10 cellular contexts compared by ENCODE assay signal in genomic region chr15:58839485-58839884, GRCh38.
DNase-seq lines count a peak whose midpoint lies in the region; ATAC-seq, FAIRE-seq and TF ChIP-seq lines count a peak whose summit lies in the region.
"Had no signal": no experiment of that assay in that cellular context is flagged by ENCODE, and none has a peak within 500 bp of the region (broad histone marks: within the 10 kb centered on the region; RNA-seq: fewer than 3 reads in every experiment).

No MANE protein-coding gene starts in this region.

- no peak overlapping the region for H3K4me3 ChIP-seq in testis

- no peaks in the 10 kb centered on the region for H3K4me1 Mint-ChIP-seq in activated naive CD4-positive, alpha-beta T cell treated with anti-CD3 and anti-CD28 coated beads, Interleukin-2, amount 10 ng/mL, durations not matched to agents 7 days and 5 days
- H3K4me1 Mint-ChIP-seq: activated naive CD4-positive, alpha-beta T cell treated with anti-CD3 and anti-CD28 coated beads, Interleukin-2, amount 50 U/mL, for 24 hours had no signal

- intact Hi-C loops in testis (cut with DNase I; ENCODE audit: low total_unique reads), result no loop called here

- peak; percentile 82 for ATAC-seq in SK-N-SH treated with all-trans-retinoic acid at 6 μM for 48 hours

- H3K36me3 ChIP-seq in testis (ENCODE audit: low read depth, missing control alignments), result no peaks in the 10 kb centered on the region

- 85 to 100% methylated on average over 1 of the region's 1 CpG for WGBS in testis, 2 donors

- H3K4me3 Mint-ChIP-seq in activated naive CD4-positive, alpha-beta T cell treated with anti-CD3 and anti-CD28 coated beads, Interleukin-2, amount 10 ng/mL, durations not matched to agents 7 days and 5 days, result no peak overlapping the region
- H3K4me3 Mint-ChIP-seq: activated naive CD4-positive, alpha-beta T cell treated with anti-CD3 and anti-CD28 coated beads, Interleukin-2, amount 50 U/mL, for 24 hours had no signal

- H3K27ac Mint-ChIP-seq in activated naive CD4-positive, alpha-beta T cell treated with anti-CD3 and anti-CD28 coated beads, Interleukin-2, amount 10 ng/mL, durations not matched to agents 7 days and 5 days, result no peak overlapping the region
- H3K27ac Mint-ChIP-seq: activated naive CD4-positive, alpha-beta T cell treated with anti-CD3 and anti-CD28 coated beads, Interleukin-2, amount 50 U/mL, for 24 hours had no signal

- DNase-seq in D721Med (ENCODE audit: insufficient read length, low spot score), result no peak
- DNase-seq in HCEC 1CT, result peak; percentile 38
- DNase-seq in iPS-NIHi7 (ENCODE audit: extremely low spot score), result peak; percentile 26
- no peak for DNase-seq in testis
- DNase-seq in activated naive CD4-positive, alpha-beta T cell treated with anti-CD3 and anti-CD28 coated beads, Interleukin-2, amount 10 ng/mL, durations not matched to agents 7 days and 5 days, result no peak
- no peak for DNase-seq in activated gamma-delta T cell (lab: John Stamatoyannopoulos, UW)
- DNase-seq in NCI-H510A (lab: John Stamatoyannopoulos, UW), result no peak
- DNase-seq: hypothalamus had no signal

- H3K36me3 Mint-ChIP-seq in activated naive CD4-positive, alpha-beta T cell treated with anti-CD3 and anti-CD28 coated beads, Interleukin-2, amount 10 ng/mL, durations not matched to agents 7 days and 5 days, result no peaks in the 10 kb centered on the region

- no peak overlapping the region for H3K27ac ChIP-seq in testis

- no peak for FAIRE-seq in D721Med (lab: Jason Lieb, UNC)

- CTCF ChIA-PET in activated naive CD4-positive, alpha-beta T cell treated with anti-CD3 and anti-CD28 coated beads, Interleukin-2, amount 10 ng/mL, durations not matched to agents 7 days and 5 days (lab: Charles Lee), result interaction anchor here (0.6 to 1.1 kb wide), 4 partner anchors 38 to 689 kb away, joined by 3 read pairs; no protein-coding TSS in a partner anchor

- H3K9me3 ChIP-seq in testis, result no peaks in the 10 kb centered on the region

- H3K4me1 ChIP-seq in testis, result no peaks in the 10 kb centered on the region

- no peaks in the 10 kb centered on the region for H3K9me3 Mint-ChIP-seq in activated naive CD4-positive, alpha-beta T cell treated with anti-CD3 and anti-CD28 coated beads, Interleukin-2, amount 10 ng/mL, durations not matched to agents 7 days and 5 days
- H3K9me3 Mint-ChIP-seq: activated naive CD4-positive, alpha-beta T cell treated with anti-CD3 and anti-CD28 coated beads, Interleukin-2, amount 50 U/mL, for 24 hours had no signal

- no peak for TF ChIP-seq POLR2A in testis (IDR thresholded peaks at IDR 0.05)

- H3K27me3 Mint-ChIP-seq in activated naive CD4-positive, alpha-beta T cell treated with anti-CD3 and anti-CD28 coated beads, Interleukin-2, amount 10 ng/mL, durations not matched to agents 7 days and 5 days, result no peaks in the 10 kb centered on the region
- H3K27me3 Mint-ChIP-seq: activated naive CD4-positive, alpha-beta T cell treated with anti-CD3 and anti-CD28 coated beads, Interleukin-2, amount 50 U/mL, for 24 hours had no signal

- TF ChIP-seq CTCF in D721Med (IDR thresholded peaks at IDR 0.05; ENCODE audit: insufficient read depth, missing control alignments) (peak; percentile 53), testis (IDR thresholded peaks at IDR 0.05) (peak in 1 of 3 experiments; percentile 43)

- H3K27me3 ChIP-seq in testis, result no peaks in the 10 kb centered on the region

TF ChIP-seq in SK-N-SH treated with all-trans-retinoic acid at 6 μM for 48 hours, 23 proteins besides CTCF, POLR2A, EP300 and RAD21:
- TF ChIP-seq RARB (CRISPR knock-in tag; IDR thresholded peaks at IDR 0.05) (no peak), BACH2 (CRISPR knock-in tag; IDR thresholded peaks at IDR 0.05; ENCODE audit: borderline replicate concordance) (no peak), PPARA (CRISPR knock-in tag; IDR thresholded peaks at IDR 0.05; ENCODE audit: borderline replicate concordance) (no peak), TOX (CRISPR knock-in tag; IDR thresholded peaks at IDR 0.05; ENCODE audit: borderline replicate concordance) (no peak), CSRNP3 (CRISPR knock-in tag; IDR thresholded peaks at IDR 0.05) (no peak), ZC3H10 (CRISPR knock-in tag; IDR thresholded peaks at IDR 0.05) (no peak), ISL1 (CRISPR knock-in tag; IDR thresholded peaks at IDR 0.05) (no peak), ZFP30 (CRISPR knock-in tag; IDR thresholded peaks at IDR 0.05) (no peak), ZFP3 (CRISPR knock-in tag; IDR thresholded peaks at IDR 0.05) (no peak), SNAI2 (CRISPR knock-in tag; IDR thresholded peaks at IDR 0.05) (no peak), TCF4 (CRISPR knock-in tag; IDR thresholded peaks at IDR 0.05; ENCODE audit: borderline replicate concordance) (no peak), ZNF565 (CRISPR knock-in tag; conservative IDR thresholded peaks at IDR 0.05; ENCODE audit: low read depth) (no peak), CSDC2 (CRISPR knock-in tag; IDR thresholded peaks at IDR 0.05) (no peak), ZNF70 (CRISPR knock-in tag; IDR thresholded peaks at IDR 0.05) (no peak), PATZ1 (CRISPR knock-in tag; IDR thresholded peaks at IDR 0.05; ENCODE audit: borderline replicate concordance) (no peak), ESRRG (CRISPR knock-in tag; IDR thresholded peaks at IDR 0.05) (no peak), GLIS3 (CRISPR knock-in tag; IDR thresholded peaks at IDR 0.05) (no peak)

Comparison
In these comparisons a context has a peak if more than half of its experiments do, and no peak if none do; other contexts are left out.
1. DNase-seq: peak in HCEC 1CT (single experiment) and iPS-NIHi7 (single experiment); none in D721Med (single experiment), testis (single experiment), activated naive CD4-positive, alpha-beta T cell treated with anti-CD3 and anti-CD28 coated beads, Interleukin-2, amount 10 ng/mL, durations not matched to agents 7 days and 5 days (single experiment), activated gamma-delta T cell (single experiment) and NCI-H510A (single experiment).